In the genomic region with DNA sequence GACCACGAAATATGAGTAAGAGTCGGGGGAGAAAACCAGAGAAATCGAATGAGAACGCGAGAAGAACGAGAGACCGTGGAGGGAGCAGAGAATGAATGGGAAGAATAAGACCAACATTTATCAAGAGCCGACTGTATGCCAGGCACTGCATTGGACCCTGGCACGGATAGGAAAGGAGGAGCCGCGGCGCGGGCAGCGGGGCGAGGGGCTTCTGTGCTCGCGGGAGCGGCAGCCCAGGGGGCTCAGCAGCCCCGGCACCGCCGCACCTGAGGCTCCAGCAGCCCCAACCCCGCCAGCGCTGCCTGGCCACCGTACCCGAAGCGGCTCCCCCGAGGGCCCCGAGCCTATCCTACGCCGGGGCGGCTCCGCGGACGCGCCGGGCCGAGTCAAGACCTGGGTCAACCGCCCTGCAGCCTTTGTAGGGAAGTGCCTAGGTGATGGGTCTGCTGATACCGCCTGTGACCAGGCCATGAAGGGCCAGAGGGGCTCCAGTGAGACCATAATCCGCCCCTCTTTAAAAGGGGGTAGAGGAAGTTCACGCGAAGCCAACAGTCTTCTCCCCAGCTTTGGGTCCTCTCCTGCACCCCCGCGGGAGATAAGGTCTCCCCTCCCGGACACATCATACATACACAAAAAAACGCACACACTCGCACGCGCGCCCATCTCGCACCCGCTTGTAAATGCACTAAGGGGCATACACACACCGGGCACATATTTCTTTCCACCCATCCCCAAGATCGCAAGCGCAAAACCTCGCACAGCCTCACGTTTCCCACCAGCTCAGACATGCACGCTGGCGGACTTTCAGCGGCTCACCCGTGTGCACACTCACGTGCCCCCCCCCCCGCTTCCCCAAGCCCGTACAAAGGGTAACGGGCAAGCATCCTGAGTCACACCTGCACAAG, we compare ENCODE assay signal across 8 cellular contexts.
DNase-seq lines count a peak whose midpoint lies in the region; ATAC-seq and TF ChIP-seq lines count a peak whose summit lies in the region.

No MANE protein-coding gene starts in this region.

- no peak overlapping the region for H3K27ac Mint-ChIP-seq in nephron progenitor cell

- H3K27me3 Mint-ChIP-seq in nephron progenitor cell (ENCODE audit: low read depth, poor library complexity) = peaks cover 92% of the 10 kb centered on the region

- no peaks in the 10 kb centered on the region for H3K9me3 ChIP-seq in duodenal mucosa (ENCODE audit: control insufficient read depth in 1 of 2, low read length in 2 of 2)

- H3K27ac ChIP-seq in duodenal mucosa (ENCODE audit: low read depth, low read length) = no peak overlapping the region

- DNase-seq in NCI-H146 (lab: John Stamatoyannopoulos, UW) (peak; percentile 39), NCI-H146 treated with DMSO at 0.1 percent for 48 hours (lab: John Stamatoyannopoulos, UW; ENCODE audit: unreplicated experiment) (no peak), nephron progenitor cell (peak; percentile 36), T1000 (lab: John Stamatoyannopoulos, UW) (no peak)

- peak overlapping the region; percentile 86 for H3K4me3 Mint-ChIP-seq in nephron progenitor cell

- H3K27me3 ChIP-seq in duodenal mucosa (ENCODE audit: control insufficient read depth in 1 of 2, insufficient read depth in 2 of 2, low read length in 2 of 2) = peaks cover 22 to 34% of the 10 kb centered on the region in 2 donors

- no peaks in the 10 kb centered on the region for H3K9me3 Mint-ChIP-seq in nephron progenitor cell

- no peak overlapping the region for H3K9ac ChIP-seq in duodenal mucosa (ENCODE audit: low read depth in 1 of 2, low read length in 2 of 2)

- no peak for TF ChIP-seq CTCF in nephron progenitor cell (IDR thresholded peaks at IDR 0.05)

- ATAC-seq in SK-N-SH treated with all-trans-retinoic acid at 6 μM for 48 hours = peak; percentile 8
- ATAC-seq in GM18909 (IDR thresholded peaks at IDR 0.05; ENCODE audit: poor library complexity, unreplicated experiment) = no peak
- ATAC-seq in HG02642 (IDR thresholded peaks at IDR 0.05; ENCODE audit: poor library complexity, unreplicated experiment) = no peak

- no peaks in the 10 kb centered on the region for H3K36me3 Mint-ChIP-seq in nephron progenitor cell (ENCODE audit: low read depth)

- H3K4me1 ChIP-seq in duodenal mucosa (ENCODE audit: control insufficient read depth in 1 of 2, insufficient read depth in 2 of 2, low read length in 2 of 2) = peaks cover 18 to 25% of the 10 kb centered on the region in 2 donors

- H3K4me1 Mint-ChIP-seq in nephron progenitor cell = peaks cover 53% of the 10 kb centered on the region

- peak overlapping the region; percentile 53 to 60 for H3K4me3 ChIP-seq in duodenal mucosa (ENCODE audit: low read depth in 1 of 2, low read length in 2 of 2)

- no peaks in the 10 kb centered on the region for H3K36me3 ChIP-seq in duodenal mucosa (ENCODE audit: control insufficient read depth in 1 of 2, insufficient read depth in 2 of 2, low read length in 2 of 2)

TF ChIP-seq in SK-N-SH treated with all-trans-retinoic acid at 6 μM for 48 hours, 23 proteins besides CTCF, POLR2A, EP300 and RAD21 (continues in another document):
- no peak for TF ChIP-seq PPARA (CRISPR knock-in tag; IDR thresholded peaks at IDR 0.05; ENCODE audit: borderline replicate concordance)
- no peak for TF ChIP-seq OSR1 (CRISPR knock-in tag; IDR thresholded peaks at IDR 0.05)
- TF ChIP-seq, protein P1, sequence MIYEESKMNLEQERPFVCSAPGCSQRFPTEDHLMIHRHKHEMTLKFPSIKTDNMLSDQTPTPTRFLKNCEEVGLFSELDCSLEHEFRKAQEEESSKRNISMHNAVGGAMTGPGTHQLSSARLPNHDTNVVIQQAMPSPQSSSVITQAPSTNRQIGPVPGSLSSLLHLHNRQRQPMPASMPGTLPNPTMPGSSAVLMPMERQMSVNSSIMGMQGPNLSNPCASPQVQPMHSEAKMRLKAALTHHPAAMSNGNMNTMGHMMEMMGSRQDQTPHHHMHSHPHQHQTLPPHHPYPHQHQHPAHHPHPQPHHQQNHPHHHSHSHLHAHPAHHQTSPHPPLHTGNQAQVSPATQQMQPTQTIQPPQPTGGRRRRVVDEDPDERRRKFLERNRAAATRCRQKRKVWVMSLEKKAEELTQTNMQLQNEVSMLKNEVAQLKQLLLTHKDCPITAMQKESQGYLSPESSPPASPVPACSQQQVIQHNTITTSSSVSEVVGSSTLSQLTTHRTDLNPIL (CRISPR knock-in tag; IDR thresholded peaks at IDR 0.05; ENCODE audit: low read depth) = no peak
- TF ChIP-seq BACH2 (CRISPR knock-in tag; IDR thresholded peaks at IDR 0.05; ENCODE audit: borderline replicate concordance) = no peak
- no peak for TF ChIP-seq ZNF8 (CRISPR knock-in tag; IDR thresholded peaks at IDR 0.05)
- TF ChIP-seq, protein P2, sequence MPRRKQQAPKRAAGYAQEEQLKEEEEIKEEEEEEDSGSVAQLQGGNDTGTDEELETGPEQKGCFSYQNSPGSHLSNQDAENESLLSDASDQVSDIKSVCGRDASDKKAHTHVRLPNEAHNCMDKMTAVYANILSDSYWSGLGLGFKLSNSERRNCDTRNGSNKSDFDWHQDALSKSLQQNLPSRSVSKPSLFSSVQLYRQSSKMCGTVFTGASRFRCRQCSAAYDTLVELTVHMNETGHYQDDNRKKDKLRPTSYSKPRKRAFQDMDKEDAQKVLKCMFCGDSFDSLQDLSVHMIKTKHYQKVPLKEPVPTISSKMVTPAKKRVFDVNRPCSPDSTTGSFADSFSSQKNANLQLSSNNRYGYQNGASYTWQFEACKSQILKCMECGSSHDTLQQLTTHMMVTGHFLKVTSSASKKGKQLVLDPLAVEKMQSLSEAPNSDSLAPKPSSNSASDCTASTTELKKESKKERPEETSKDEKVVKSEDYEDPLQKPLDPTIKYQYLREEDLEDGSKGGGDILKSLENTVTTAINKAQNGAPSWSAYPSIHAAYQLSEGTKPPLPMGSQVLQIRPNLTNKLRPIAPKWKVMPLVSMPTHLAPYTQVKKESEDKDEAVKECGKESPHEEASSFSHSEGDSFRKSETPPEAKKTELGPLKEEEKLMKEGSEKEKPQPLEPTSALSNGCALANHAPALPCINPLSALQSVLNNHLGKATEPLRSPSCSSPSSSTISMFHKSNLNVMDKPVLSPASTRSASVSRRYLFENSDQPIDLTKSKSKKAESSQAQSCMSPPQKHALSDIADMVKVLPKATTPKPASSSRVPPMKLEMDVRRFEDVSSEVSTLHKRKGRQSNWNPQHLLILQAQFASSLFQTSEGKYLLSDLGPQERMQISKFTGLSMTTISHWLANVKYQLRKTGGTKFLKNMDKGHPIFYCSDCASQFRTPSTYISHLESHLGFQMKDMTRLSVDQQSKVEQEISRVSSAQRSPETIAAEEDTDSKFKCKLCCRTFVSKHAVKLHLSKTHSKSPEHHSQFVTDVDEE (CRISPR knock-in tag; IDR thresholded peaks at IDR 0.05) = no peak
- no peak for TF ChIP-seq ZNF565 (CRISPR knock-in tag; conservative IDR thresholded peaks at IDR 0.05; ENCODE audit: low read depth)
- no peak for TF ChIP-seq ZFP3 (CRISPR knock-in tag; IDR thresholded peaks at IDR 0.05)
- no peak for TF ChIP-seq ZC3H10 (CRISPR knock-in tag; IDR thresholded peaks at IDR 0.05)
- no peak for TF ChIP-seq ISL1 (CRISPR knock-in tag; IDR thresholded peaks at IDR 0.05)
- TF ChIP-seq TCF4 (CRISPR knock-in tag; IDR thresholded peaks at IDR 0.05; ENCODE audit: borderline replicate concordance) = no peak
- TF ChIP-seq ZFP30 (CRISPR knock-in tag; IDR thresholded peaks at IDR 0.05) = no peak
- TF ChIP-seq, protein P3, sequence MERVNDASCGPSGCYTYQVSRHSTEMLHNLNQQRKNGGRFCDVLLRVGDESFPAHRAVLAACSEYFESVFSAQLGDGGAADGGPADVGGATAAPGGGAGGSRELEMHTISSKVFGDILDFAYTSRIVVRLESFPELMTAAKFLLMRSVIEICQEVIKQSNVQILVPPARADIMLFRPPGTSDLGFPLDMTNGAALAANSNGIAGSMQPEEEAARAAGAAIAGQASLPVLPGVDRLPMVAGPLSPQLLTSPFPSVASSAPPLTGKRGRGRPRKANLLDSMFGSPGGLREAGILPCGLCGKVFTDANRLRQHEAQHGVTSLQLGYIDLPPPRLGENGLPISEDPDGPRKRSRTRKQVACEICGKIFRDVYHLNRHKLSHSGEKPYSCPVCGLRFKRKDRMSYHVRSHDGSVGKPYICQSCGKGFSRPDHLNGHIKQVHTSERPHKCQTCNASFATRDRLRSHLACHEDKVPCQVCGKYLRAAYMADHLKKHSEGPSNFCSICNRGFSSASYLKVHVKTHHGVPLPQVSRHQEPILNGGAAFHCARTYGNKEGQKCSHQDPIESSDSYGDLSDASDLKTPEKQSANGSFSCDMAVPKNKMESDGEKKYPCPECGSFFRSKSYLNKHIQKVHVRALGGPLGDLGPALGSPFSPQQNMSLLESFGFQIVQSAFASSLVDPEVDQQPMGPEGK (CRISPR knock-in tag; IDR thresholded peaks at IDR 0.05; ENCODE audit: borderline replicate concordance) = no peak
- TF ChIP-seq ZNF70 (CRISPR knock-in tag; IDR thresholded peaks at IDR 0.05) = no peak
- TF ChIP-seq ARNTL (CRISPR knock-in tag; IDR thresholded peaks at IDR 0.05; ENCODE audit: borderline replicate concordance, low read depth) = no peak
- TF ChIP-seq, protein P4, sequence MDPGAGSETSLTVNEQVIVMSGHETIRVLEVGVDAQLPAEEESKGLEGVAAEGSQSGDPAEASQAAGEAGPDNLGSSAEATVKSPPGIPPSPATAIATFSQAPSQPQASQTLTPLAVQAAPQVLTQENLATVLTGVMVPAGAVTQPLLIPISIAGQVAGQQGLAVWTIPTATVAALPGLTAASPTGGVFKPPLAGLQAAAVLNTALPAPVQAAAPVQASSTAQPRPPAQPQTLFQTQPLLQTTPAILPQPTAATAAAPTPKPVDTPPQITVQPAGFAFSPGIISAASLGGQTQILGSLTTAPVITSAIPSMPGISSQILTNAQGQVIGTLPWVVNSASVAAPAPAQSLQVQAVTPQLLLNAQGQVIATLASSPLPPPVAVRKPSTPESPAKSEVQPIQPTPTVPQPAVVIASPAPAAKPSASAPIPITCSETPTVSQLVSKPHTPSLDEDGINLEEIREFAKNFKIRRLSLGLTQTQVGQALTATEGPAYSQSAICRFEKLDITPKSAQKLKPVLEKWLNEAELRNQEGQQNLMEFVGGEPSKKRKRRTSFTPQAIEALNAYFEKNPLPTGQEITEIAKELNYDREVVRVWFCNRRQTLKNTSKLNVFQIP (CRISPR knock-in tag; IDR thresholded peaks at IDR 0.05; ENCODE audit: borderline replicate concordance, low read depth) = no peak

Comparison
In these comparisons a context has a peak if more than half of its experiments do, and no peak if none do; other contexts are left out.
1. DNase-seq: peak in NCI-H146 (single experiment) and nephron progenitor cell (single experiment); none in NCI-H146 treated with DMSO at 0.1 percent for 48 hours (single experiment) and T1000 (single experiment).